8 cellular contexts compared by ENCODE assay signal in the genomic region with DNA sequence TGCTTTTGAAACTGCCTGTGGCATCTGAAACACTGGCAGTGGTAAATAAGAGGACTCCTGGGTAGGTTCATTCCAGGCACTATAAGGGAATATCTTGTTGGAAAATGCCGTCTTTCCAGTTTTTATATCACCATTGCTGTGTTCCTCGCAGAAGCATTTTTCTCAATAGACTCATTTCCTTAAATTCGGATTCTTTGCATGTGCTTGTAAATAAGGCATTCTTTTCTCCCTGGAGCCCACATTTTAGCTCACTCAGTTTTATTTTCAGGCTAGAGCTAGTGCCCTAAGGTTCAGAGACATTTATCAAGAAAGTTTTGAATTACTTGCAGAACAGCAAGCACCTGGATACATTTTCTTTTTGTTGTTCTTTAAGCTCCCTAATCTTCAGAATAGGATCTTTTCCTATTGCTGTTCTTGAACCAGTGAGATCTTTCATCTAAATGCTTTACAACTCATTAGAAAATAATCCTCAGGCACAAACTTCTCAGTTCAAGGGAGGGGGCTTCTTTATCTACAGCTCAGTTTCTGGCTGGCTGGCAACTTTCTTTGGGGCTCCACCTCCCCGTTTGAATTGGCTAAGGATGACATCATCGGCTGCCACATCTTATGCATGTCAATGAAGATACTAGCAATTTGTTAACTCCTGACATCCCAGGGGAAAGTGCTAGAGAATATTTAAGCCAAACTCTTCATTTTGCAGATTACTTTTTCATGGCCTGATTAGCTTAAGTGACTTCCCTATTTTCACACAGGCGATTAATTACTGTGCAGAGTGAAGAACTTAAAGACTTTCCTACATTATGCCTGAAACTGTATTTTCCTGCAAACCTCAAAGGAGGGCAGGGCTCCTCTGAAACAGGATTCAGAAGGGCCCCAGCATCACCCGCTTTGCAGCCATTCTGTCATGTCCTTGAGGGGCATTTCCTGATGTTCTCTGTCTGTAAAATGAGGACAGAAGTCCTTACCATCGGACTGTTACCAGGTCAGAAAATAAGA.
DNase-seq lines count a peak whose midpoint lies in the region; TF ChIP-seq lines count a peak whose summit lies in the region.
"Had no signal": no experiment of that assay in that cellular context is flagged by ENCODE, and none has a peak within 500 bp of the region (broad histone marks: within the 10 kb centered on the region; RNA-seq: fewer than 3 reads in every experiment).

No MANE protein-coding gene starts in this region.

- H3K36me3 ChIP-seq in NT2/D1 (ENCODE audit: insufficient read depth, insufficient read length, low read length) = no peaks in the 10 kb centered on the region

- H3K4me1 ChIP-seq in NT2/D1 (ENCODE audit: insufficient read depth, insufficient read length) = no peaks in the 10 kb centered on the region

- DNase-seq in GM03348 (ENCODE audit: low spot score) = peak; percentile 60
- peak; percentile 63 for DNase-seq in NT2/D1 (ENCODE audit: low read depth, low spot score)
- peak; percentile 63 for DNase-seq in epithelial cell of esophagus (ENCODE audit: low read depth)
- no peak for DNase-seq in osteocyte (ENCODE audit: extremely low spot score, unreplicated experiment)
- DNase-seq in SIG-M5 (lab: John Stamatoyannopoulos, UW) = no peak
- DNase-seq in NCI-H526 (lab: John Stamatoyannopoulos, UW) = no peak
- DNase-seq in GOT3 (lab: John Stamatoyannopoulos, UW) = no peak

- no peak for TF ChIP-seq CTCF in epithelial cell of esophagus (IDR thresholded peaks at IDR 0.05; ENCODE audit: insufficient read depth, low read depth, low read length, missing control alignments)
- TF ChIP-seq CTCF in osteocyte (IDR thresholded peaks at IDR 0.05) = no peak

- H3K4me3 ChIP-seq in NT2/D1 (ENCODE audit: insufficient read length, low read depth) = no peak overlapping the region
- no peak overlapping the region for H3K4me3 ChIP-seq in epithelial cell of esophagus (ENCODE audit: low read length)
- H3K4me3 ChIP-seq: skin epidermis had no signal

- no peaks in the 10 kb centered on the region for H3K27me3 Mint-ChIP-seq in osteocyte (ENCODE audit: unreplicated experiment)

- H3K27ac Mint-ChIP-seq in osteocyte (ENCODE audit: unreplicated experiment) = peak overlapping the region; percentile 75

- H3K36me3 Mint-ChIP-seq in osteocyte (ENCODE audit: unreplicated experiment) = no peaks in the 10 kb centered on the region

- no peak overlapping the region for H3K9ac ChIP-seq in NT2/D1 (ENCODE audit: insufficient read length, low read depth)

- no peaks in the 10 kb centered on the region for H3K27me3 ChIP-seq in NT2/D1 (ENCODE audit: insufficient read depth, insufficient read length)

- peaks cover 30% of the 10 kb centered on the region for H3K4me1 Mint-ChIP-seq in osteocyte (ENCODE audit: unreplicated experiment)

- no peaks in the 10 kb centered on the region for H3K9me3 ChIP-seq in NT2/D1 (ENCODE audit: insufficient read depth, low read length)

- no peaks in the 10 kb centered on the region for H3K9me3 Mint-ChIP-seq in osteocyte (ENCODE audit: unreplicated experiment)

- peak overlapping the region; percentile 41 for H3K4me3 Mint-ChIP-seq in osteocyte (ENCODE audit: unreplicated experiment)

Comparison
In these comparisons a context has a peak if more than half of its experiments do, and no peak if none do; other contexts are left out.
1. DNase-seq: peak in GM03348 (single experiment), NT2/D1 (single experiment) and epithelial cell of esophagus (single experiment); none in osteocyte (single experiment), SIG-M5 (single experiment), NCI-H526 (0 of 2) and GOT3 (single experiment).